ENCODE assay signal across 10 cellular contexts in the genomic region with DNA sequence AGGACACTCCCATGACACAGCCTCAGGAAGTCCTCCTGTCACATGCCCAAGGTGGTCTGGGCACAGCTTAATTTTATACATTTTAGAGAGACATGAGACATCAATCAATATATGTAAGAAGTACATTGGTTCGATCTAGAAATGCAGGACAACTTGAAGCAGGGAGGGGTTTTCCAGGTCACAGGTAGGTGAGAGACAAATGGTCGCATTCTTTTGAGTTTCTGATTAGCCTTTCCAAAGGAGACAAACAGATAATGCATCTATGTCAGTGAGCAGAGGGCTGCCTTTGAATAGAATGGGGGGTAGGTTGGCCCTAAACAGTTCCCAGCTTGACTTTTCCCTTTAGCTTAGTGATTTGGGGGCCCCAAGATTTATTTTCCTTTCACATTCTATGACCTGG. TPM values are rescaled to one million over a fixed set of nuclear protein-coding genes. Genes with fewer than 3 reads are reported as not detected.
A peak's percentile ranks its signal among the peaks of the same experiment; 100 is the strongest.
DNase-seq lines count a peak whose midpoint lies in the region; ATAC-seq, FAIRE-seq and TF ChIP-seq lines count a peak whose summit lies in the region.
"Had no signal": no experiment of that assay in that cellular context is flagged by ENCODE, and none has a peak within 500 bp of the region (broad histone marks: within the 10 kb centered on the region; RNA-seq: fewer than 3 reads in every experiment).

No MANE protein-coding gene starts in this region.

- intact Hi-C loops in prostate gland (cut with DNase I) = no loop called here

- DNase-seq in A549 (ENCODE audit: low read depth in 1 of 2, low spot score in 1 of 2) (no peak), SJSA1 (ENCODE audit: low read depth in 1 of 2, low spot score in 2 of 2) (no peak), foreskin fibroblast (no peak), prostate gland (ENCODE audit: low spot score) (no peak), small intestine (no peak), G401 (ENCODE audit: low spot score) (no peak)
- DNase-seq: NCI-H187 had no signal

- WGBS in A549 (ENCODE audit: missing lambda C conversion rate) = 86% methylated on average over 2 of the region's 2 CpGs
- WGBS in prostate gland = 65% methylated on average over 2 of the region's 2 CpGs
- 37 to 53% (median 52%) methylated on average over 2 of the region's 2 CpGs for WGBS in small intestine, 3 donors

- no peaks in the 10 kb centered on the region; the same call in 1 of the 2 replicates for H3K36me3 ChIP-seq in SJSA1
- no peaks in the 10 kb centered on the region for H3K36me3 ChIP-seq in prostate gland
- no peaks in the 10 kb centered on the region for H3K36me3 ChIP-seq in small intestine (ENCODE audit: control insufficient read depth in 2 of 2, insufficient read depth in 2 of 2, low read length in 2 of 2)

- peak overlapping the region; percentile 73 to 85; a peak in 5 of 6 replicates for H3K27ac ChIP-seq in A549
- 0 out of 2 replicates have a peak overlapping the region, but pooled peaks have one; percentile 67 for H3K27ac ChIP-seq in SJSA1
- peak overlapping the region; percentile 76 to 87 for H3K27ac ChIP-seq in prostate gland
- peak overlapping the region in 1 of 2 donors; percentile 20 for H3K27ac ChIP-seq in small intestine (ENCODE audit: low read depth in 1 of 2, low read length in 1 of 2)

- no peak for TF ChIP-seq EP300 in A549 (IDR thresholded peaks at IDR 0.05)

- no peak for FAIRE-seq in A549 (lab: Jason Lieb, UNC)
- FAIRE-seq in small intestine (lab: Jason Lieb, UNC) = no peak
- FAIRE-seq: TTC549 had no signal

- H3K9me3 ChIP-seq in A549 = no peaks in the 10 kb centered on the region
- no peaks in the 10 kb centered on the region for H3K9me3 ChIP-seq in SJSA1 (replicated peaks)
- no peaks in the 10 kb centered on the region for H3K9me3 ChIP-seq in prostate gland
- H3K9me3 ChIP-seq in small intestine (ENCODE audit: control insufficient read depth, low read depth) = no peaks in the 10 kb centered on the region

- TF ChIP-seq POLR2A in A549 (IDR thresholded peaks at IDR 0.05; ENCODE audit: low read length) (no peak), prostate gland (IDR thresholded peaks at IDR 0.05) (no peak)

- H3K4me2 ChIP-seq in A549 = peak overlapping the region; percentile 80

- in situ Hi-C loops in G401 (cut with HindIII; ENCODE audit: low sequenced_read_pairs) = no loop called here

- no peak for TF ChIP-seq CTCF in A549 (IDR thresholded peaks at IDR 0.05)
- no peak for TF ChIP-seq CTCF in foreskin fibroblast (IDR thresholded peaks at IDR 0.05; ENCODE audit: low read depth, low read length)
- TF ChIP-seq CTCF in prostate gland (IDR thresholded peaks at IDR 0.05) = no peak

- POLR2A ChIA-PET in A549 (lab: Yijun Ruan, JAX) = no interaction called here

- H3K4me1 ChIP-seq in A549 (peaks cover 46% of the 10 kb centered on the region), SJSA1 (replicated peaks) (peaks cover 31% of the 10 kb centered on the region), prostate gland (replicated peaks) (peaks cover 2% of the 10 kb centered on the region), small intestine (ENCODE audit: control insufficient read depth in 2 of 2, insufficient read depth in 1 of 2, low read depth in 1 of 2, low read length in 1 of 2) (no peaks in the 10 kb centered on the region)

- H3K27me3 ChIP-seq in SJSA1 (replicated peaks) (no peaks in the 10 kb centered on the region), prostate gland (replicated peaks; ENCODE audit: insufficient read depth) (no peaks in the 10 kb centered on the region), small intestine (ENCODE audit: control insufficient read depth in 2 of 2, insufficient read depth in 2 of 2, low read length in 2 of 2) (no peaks in the 10 kb centered on the region)

- no peak for ATAC-seq in A549
- ATAC-seq in HG03342 (IDR thresholded peaks at IDR 0.05; ENCODE audit: unreplicated experiment) = no peak
- ATAC-seq in HG03457 (IDR thresholded peaks at IDR 0.05; ENCODE audit: unreplicated experiment) = no peak

- H3K4me3 ChIP-seq in A549 (no peak overlapping the region), SJSA1 (peak overlapping the region; percentile 31), foreskin fibroblast (ENCODE audit: low read depth in 1 of 2, low read length in 2 of 2) (peak overlapping the region; percentile 6 to 47), prostate gland (peak overlapping the region; percentile 35 to 38), small intestine (ENCODE audit: low read depth in 1 of 2, low read length in 2 of 2) (no peak overlapping the region)

- CTCF ChIA-PET in A549 (lab: Yijun Ruan, JAX) = interaction anchor here (1.2 kb wide), 1 partner anchor 16 kb away, joined by 3 read pairs; no protein-coding TSS in a partner anchor

- TF ChIP-seq RAD21 in A549 (conservative IDR thresholded peaks at IDR 0.05 in 1 of 2, IDR thresholded peaks at IDR 0.05 in 1 of 2) = no peak

TF ChIP-seq in A549, 52 proteins besides CTCF, POLR2A, EP300 and RAD21:
- no peak for TF ChIP-seq CHD4 (IDR thresholded peaks at IDR 0.05; ENCODE audit: borderline replicate concordance)
- TF ChIP-seq HOXB5 (CRISPR knock-in tag; IDR thresholded peaks at IDR 0.05) = no peak
- TF ChIP-seq HEYL (CRISPR knock-in tag; IDR thresholded peaks at IDR 0.05) = no peak
- TF ChIP-seq KDM1A (IDR thresholded peaks at IDR 0.05; ENCODE audit: low read depth) = no peak
- TF ChIP-seq ELK1 (IDR thresholded peaks at IDR 0.05; ENCODE audit: low read depth, low read length) = no peak
- no peak for TF ChIP-seq ZFP36 (IDR thresholded peaks at IDR 0.05; ENCODE audit: borderline replicate concordance, partially characterized antibody)
- no peak for TF ChIP-seq POLR2AphosphoS2 (conservative IDR thresholded peaks at IDR 0.05; ENCODE audit: low read length)
- TF ChIP-seq MYC (IDR thresholded peaks at IDR 0.05; ENCODE audit: borderline replicate concordance, low read length) = no peak
- no peak for TF ChIP-seq CBX2 (IDR thresholded peaks at IDR 0.05; ENCODE audit: borderline replicate concordance, low read depth)
- no peak for TF ChIP-seq HOXB13 (CRISPR knock-in tag; IDR thresholded peaks at IDR 0.05; ENCODE audit: low read depth)
- TF ChIP-seq FOXS1 (CRISPR knock-in tag; IDR thresholded peaks at IDR 0.05) = no peak
- TF ChIP-seq EHF (CRISPR knock-in tag; IDR thresholded peaks at IDR 0.05) = no peak
- no peak for TF ChIP-seq USF2 (IDR thresholded peaks at IDR 0.05)
- no peak for TF ChIP-seq RFX5 (IDR thresholded peaks at IDR 0.05)
- no peak for TF ChIP-seq FOSL2 (IDR thresholded peaks at IDR 0.05)
- TF ChIP-seq FOSL2 (CRISPR knock-in tag; IDR thresholded peaks at IDR 0.05) = no peak
- no peak for TF ChIP-seq SMC3 (IDR thresholded peaks at IDR 0.05)
- no peak for TF ChIP-seq CHD2 (IDR thresholded peaks at IDR 0.05; ENCODE audit: low read length, partially characterized antibody)
- no peak for TF ChIP-seq JUNB (IDR thresholded peaks at IDR 0.05)
- no peak for TF ChIP-seq MAX (IDR thresholded peaks at IDR 0.05)
- no peak for TF ChIP-seq SREBF2 (IDR thresholded peaks at IDR 0.05)

RNA-seq across cellular contexts. Expression of gene HSPB8, which starts 2.5 kb away (rescaled TPM):
- polyA plus RNA-seq in A549 (2011; rRNA removed) (7.2 and 7.8 TPM in 2 replicates), A549 (2017; fragmentation: RNase III; extraction: RNeasy Plus Mini Kit Qiagen cat#74134 plus additional on column Dnase treatment) (7.6 to 9.6 TPM (median 7.9 TPM) in 3 replicates), small intestine (10 to 100 TPM in 1 of 3 donors, 1 to 10 TPM in 2; 1.3 to 12.9 (median 6.8) TPM)
- polyA plus RNA-seq in A549 (2012; cell fraction: cytosol; rRNA removed) = 4.8 and 6.5 TPM in 2 replicates
- polyA plus RNA-seq in A549 (2012; cell fraction: nucleus; rRNA removed) = 5.4 and 7.7 TPM in 2 replicates
- 7.2 and 9.1 TPM in 2 replicates for polyA minus RNA-seq in A549 (2011; rRNA and poly(A)+ RNA removed)
- total RNA-seq in SJSA1 (2014; rRNA removed; shearing (Covaris generic)) = 7.1 and 7.4 TPM in 2 replicates
- total RNA-seq in prostate gland = 10 to 100 TPM; 67.0 to 96.9 TPM
- total RNA-seq in G401 (2014; rRNA removed; shearing (Covaris generic)) = 0.80 TPM in 1 of 2 replicates, not detected in the other

Comparison
In these comparisons a context has a peak if more than half of its experiments do, and no peak if none do; other contexts are left out.
1. H3K4me3 ChIP-seq: peak in SJSA1 (single experiment), foreskin fibroblast (2 of 2) and prostate gland (2 of 2); none in A549 (single experiment) and small intestine (0 of 2).